Comparison of ENCODE assay signal across 8 cellular contexts in genomic region chr2:216632952-216633615, GRCh38. TPM values are rescaled to one million over a fixed set of nuclear protein-coding genes. Genes with fewer than 3 reads are reported as not detected.
A peak's percentile ranks its signal among the peaks of the same experiment; 100 is the strongest.
DNase-seq lines count a peak whose midpoint lies in the region; ATAC-seq, FAIRE-seq and TF ChIP-seq lines count a peak whose summit lies in the region.

A gene with protein sequence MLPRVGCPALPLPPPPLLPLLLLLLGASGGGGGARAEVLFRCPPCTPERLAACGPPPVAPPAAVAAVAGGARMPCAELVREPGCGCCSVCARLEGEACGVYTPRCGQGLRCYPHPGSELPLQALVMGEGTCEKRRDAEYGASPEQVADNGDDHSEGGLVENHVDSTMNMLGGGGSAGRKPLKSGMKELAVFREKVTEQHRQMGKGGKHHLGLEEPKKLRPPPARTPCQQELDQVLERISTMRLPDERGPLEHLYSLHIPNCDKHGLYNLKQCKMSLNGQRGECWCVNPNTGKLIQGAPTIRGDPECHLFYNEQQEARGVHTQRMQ (plus strand): TSS chr2:216633420. CDS start chr2:216633524, 104 bp downstream.

- peaks cover 6 to 12% (median 12%) of the 10 kb centered on the region in 3 donors for H3K4me1 ChIP-seq in pancreas

- H3K4me1 Mint-ChIP-seq in activated T-helper 1 cell treated with anti-CD3 and anti-CD28 coated beads, Interleukin-12 subunit alpha, Interleukin-12 subunit beta, Interleukin-2, Interleukin-4 antibody, amounts not matched to agents 30 ng/mL and 10 ng/mL and 1 ng/mL, durations not matched to agents 14 hours and 24 hours and 36 hours (ENCODE audit: low read depth) = peaks cover 23% of the 10 kb centered on the region

- no peaks in the 10 kb centered on the region for H3K9me3 Mint-ChIP-seq in activated T-helper 1 cell treated with anti-CD3 and anti-CD28 coated beads, Interleukin-12 subunit alpha, Interleukin-12 subunit beta, Interleukin-2, Interleukin-4 antibody, amounts not matched to agents 30 ng/mL and 10 ng/mL and 1 ng/mL, durations not matched to agents 14 hours and 24 hours and 36 hours

- WGBS in pancreas, 2 donors = 1% methylated on average over 47 to 69 of the region's 70 CpGs

- intact Hi-C loops in activated T-helper 1 cell treated with anti-CD3 and anti-CD28 coated beads, Interleukin-12 subunit alpha, Interleukin-12 subunit beta, Interleukin-2, Interleukin-4 antibody, amounts not matched to agents 30 ng/mL and 10 ng/mL and 1 ng/mL, durations not matched to agents 14 hours and 24 hours and 36 hours (cut with micrococcal nuclease) = loop anchor here (1.0 kb wide), 1 partner anchor 27 kb away; no protein-coding TSS in a partner anchor
- intact Hi-C loops in Right ventricle myocardium superior (cut with DNase I) = no loop called here
- intact Hi-C loops in pancreas (cut with DNase I) = no loop called here

- peaks cover 7% of the 10 kb centered on the region for H3K36me3 Mint-ChIP-seq in activated T-helper 1 cell treated with anti-CD3 and anti-CD28 coated beads, Interleukin-12 subunit alpha, Interleukin-12 subunit beta, Interleukin-2, Interleukin-4 antibody, amounts not matched to agents 30 ng/mL and 10 ng/mL and 1 ng/mL, durations not matched to agents 14 hours and 24 hours and 36 hours (ENCODE audit: low read depth)

- peak within 1 kb of the TSS; percentile 37 to 69 (median 56) for H3K4me3 ChIP-seq in pancreas

- peak; percentile 66 to 80 for DNase-seq in NCI-H524 (lab: John Stamatoyannopoulos, UW)
- DNase-seq in NCI-H524 treated with DMSO at 0.1 percent for 48 hours (lab: John Stamatoyannopoulos, UW) = no peak
- peak; percentile 78 for DNase-seq in NCI-H2171 treated with DMSO at 0.1 percent for 48 hours (lab: John Stamatoyannopoulos, UW)
- DNase-seq in activated T-helper 1 cell treated with anti-CD3 and anti-CD28 coated beads, Interleukin-12 subunit alpha, Interleukin-12 subunit beta, Interleukin-2, Interleukin-4 antibody, amounts not matched to agents 30 ng/mL and 10 ng/mL and 1 ng/mL, durations not matched to agents 14 hours and 24 hours and 36 hours (ENCODE audit: low spot score) = peak; percentile 16
- DNase-seq in Right ventricle myocardium superior = peak; percentile 58
- DNase-seq in pancreas = peak; percentile 62 to 83 (median 70)
- DNase-seq in cerebellar nuclear complex (lab: John Stamatoyannopoulos, UW) = no peak

- peak within 1 kb of the TSS; percentile 84 for H3K4me3 Mint-ChIP-seq in activated T-helper 1 cell treated with anti-CD3 and anti-CD28 coated beads, Interleukin-12 subunit alpha, Interleukin-12 subunit beta, Interleukin-2, Interleukin-4 antibody, amounts not matched to agents 30 ng/mL and 10 ng/mL and 1 ng/mL, durations not matched to agents 14 hours and 24 hours and 36 hours

- H3K36me3 ChIP-seq in pancreas = no peaks in the 10 kb centered on the region

- no peak for FAIRE-seq in pancreas (lab: Jason Lieb, UNC)

- H3K27ac ChIP-seq in pancreas = peak within 1 kb of the TSS; percentile 7 to 73 (median 41)

- ATAC-seq in Right ventricle myocardium superior (ENCODE audit: poor library complexity) (peak; percentile 57), pancreas (peak; percentile 43 to 65 (median 52)), HG03108 (IDR thresholded peaks at IDR 0.05; ENCODE audit: unreplicated experiment) (no peak)

- no peaks in the 10 kb centered on the region for H3K9me3 ChIP-seq in pancreas

- no peak for TF ChIP-seq CTCF in pancreas (IDR thresholded peaks at IDR 0.05)

- H3K27me3 ChIP-seq in pancreas = no peaks in the 10 kb centered on the region

- H3K27me3 Mint-ChIP-seq in activated T-helper 1 cell treated with anti-CD3 and anti-CD28 coated beads, Interleukin-12 subunit alpha, Interleukin-12 subunit beta, Interleukin-2, Interleukin-4 antibody, amounts not matched to agents 30 ng/mL and 10 ng/mL and 1 ng/mL, durations not matched to agents 14 hours and 24 hours and 36 hours (ENCODE audit: insufficient read depth) = peaks cover 68% of the 10 kb centered on the region

- peak within 1 kb of the TSS; percentile 68 for H3K27ac Mint-ChIP-seq in activated T-helper 1 cell treated with anti-CD3 and anti-CD28 coated beads, Interleukin-12 subunit alpha, Interleukin-12 subunit beta, Interleukin-2, Interleukin-4 antibody, amounts not matched to agents 30 ng/mL and 10 ng/mL and 1 ng/mL, durations not matched to agents 14 hours and 24 hours and 36 hours

RNA-seq across cellular contexts. Expression of the gene that starts here (rescaled TPM):
- total RNA-seq in activated T-helper 1 cell treated with anti-CD3 and anti-CD28 coated beads, Interleukin-12 subunit alpha, Interleukin-12 subunit beta, Interleukin-2, Interleukin-4 antibody, amounts not matched to agents 30 ng/mL and 10 ng/mL and 1 ng/mL, durations not matched to agents 14 hours and 24 hours and 36 hours = 11.1 and 12.3 TPM in 2 replicates
- total RNA-seq in Right ventricle myocardium superior (51.1 TPM), pancreas (100 to 1,000 TPM in 4 of 6 donors, 10 to 100 TPM in 2; 76.3 to 211 (median 155) TPM)
- 10 to 100 TPM; 43.1 to 56.5 TPM for polyA plus RNA-seq in pancreas

Comparison
In these comparisons a context has a peak if more than half of its experiments do, and no peak if none do; other contexts are left out.
1. DNase-seq: peak in NCI-H524 (2 of 2), NCI-H2171 treated with DMSO at 0.1 percent for 48 hours (single experiment), activated T-helper 1 cell treated with anti-CD3 and anti-CD28 coated beads, Interleukin-12 subunit alpha, Interleukin-12 subunit beta, Interleukin-2, Interleukin-4 antibody, amounts not matched to agents 30 ng/mL and 10 ng/mL and 1 ng/mL, durations not matched to agents 14 hours and 24 hours and 36 hours (single experiment), Right ventricle myocardium superior (single experiment) and pancreas (6 of 6); none in NCI-H524 treated with DMSO at 0.1 percent for 48 hours (single experiment) and cerebellar nuclear complex (0 of 2).